1 cellular context compared by ENCODE assay signal in genomic region chr14:105485720-105486332, GRCh38.
TF ChIP-seq lines count a peak whose summit lies in the region.

No MANE protein-coding gene starts in this region.

TF ChIP-seq in HepG2, 621 proteins besides CTCF, POLR2A, EP300 and RAD21 (continued from another document and continues in another):
- no peak for TF ChIP-seq AGO2 (optimal IDR thresholded peaks at IDR 0.05; ENCODE audit: low read depth, low read length)
- peak; percentile 41; the same call in 1 of the 2 replicates for TF ChIP-seq ZNF281 (CRISPR knock-in tag; IDR thresholded peaks at IDR 0.05; ENCODE audit: borderline replicate concordance)
- no peak for TF ChIP-seq CSRNP2 (CRISPR knock-in tag; conservative IDR thresholded peaks at IDR 0.05; ENCODE audit: low read depth)
- no peak for TF ChIP-seq ZNF318 (CRISPR knock-in tag; IDR thresholded peaks at IDR 0.05)
- peak; percentile 54; the same call in 1 of the 2 replicates for TF ChIP-seq DNMT1 (CRISPR knock-in tag; IDR thresholded peaks at IDR 0.05)
- no peak for TF ChIP-seq GTF2F1 (IDR thresholded peaks at IDR 0.05; ENCODE audit: low read length)
- TF ChIP-seq PAF1 (CRISPR knock-in tag; IDR thresholded peaks at IDR 0.05): no peak
- TF ChIP-seq TBL1XR1 (IDR thresholded peaks at IDR 0.05; ENCODE audit: borderline replicate concordance, low read length, partially characterized antibody): no peak
- TF ChIP-seq MTERF4 (CRISPR knock-in tag; IDR thresholded peaks at IDR 0.05): no peak; the same call in 1 of the 2 replicates
- TF ChIP-seq ZNF234 (CRISPR knock-in tag; conservative IDR thresholded peaks at IDR 0.05): no peak
- peak; percentile 73; the same call in 1 of the 2 replicates for TF ChIP-seq ZNF580 (CRISPR knock-in tag; IDR thresholded peaks at IDR 0.05; ENCODE audit: borderline replicate concordance, low read depth)
- TF ChIP-seq HDAC2 (CRISPR knock-in tag; IDR thresholded peaks at IDR 0.05): peak; percentile 50; the same call in 1 of the 2 replicates
- TF ChIP-seq SMC3 (IDR thresholded peaks at IDR 0.05; ENCODE audit: low read length): peak; percentile 24; the same call in 1 of the 2 replicates
- TF ChIP-seq ATF2 (CRISPR knock-in tag; IDR thresholded peaks at IDR 0.05): 0 out of 2 replicates have a peak, but pooled peaks have one; percentile 55
- TF ChIP-seq ZNF501 (CRISPR knock-in tag; IDR thresholded peaks at IDR 0.05): no peak
- TF ChIP-seq ZBTB33 (CRISPR knock-in tag; IDR thresholded peaks at IDR 0.05): peak; percentile 52; the same call in 1 of the 2 replicates
- TF ChIP-seq HDAC1 (CRISPR knock-in tag; IDR thresholded peaks at IDR 0.05): peak; percentile 53
- no peak for TF ChIP-seq ZNF280B (CRISPR knock-in tag; IDR thresholded peaks at IDR 0.05; ENCODE audit: borderline replicate concordance)
- TF ChIP-seq KLF16 (CRISPR knock-in tag; IDR thresholded peaks at IDR 0.05): no peak
- TF ChIP-seq EHMT2 (IDR thresholded peaks at IDR 0.05; ENCODE audit: borderline replicate concordance, low read depth, low read length): no peak
- 0 out of 2 replicates have a peak, but pooled peaks have one; percentile 35 for TF ChIP-seq ZNF263 (CRISPR knock-in tag; IDR thresholded peaks at IDR 0.05)
- no peak for TF ChIP-seq HMGA1 (CRISPR knock-in tag; conservative IDR thresholded peaks at IDR 0.05)
- TF ChIP-seq SKI (IDR thresholded peaks at IDR 0.05; ENCODE audit: partially characterized antibody): no peak
- no peak for TF ChIP-seq BCL3 (CRISPR knock-in tag; IDR thresholded peaks at IDR 0.05)
- peak; percentile 58; the same call in 1 of the 2 replicates for TF ChIP-seq IKZF5 (CRISPR knock-in tag; IDR thresholded peaks at IDR 0.05)
- TF ChIP-seq RXRB (CRISPR knock-in tag; IDR thresholded peaks at IDR 0.05; ENCODE audit: borderline replicate concordance): peak; percentile 37; the same call in 1 of the 2 replicates
- TF ChIP-seq PCBP2 (optimal IDR thresholded peaks at IDR 0.05; ENCODE audit: low read depth, low read length, poor library complexity, severe bottlenecking): no peak
- TF ChIP-seq LBX2 (CRISPR knock-in tag; IDR thresholded peaks at IDR 0.05; ENCODE audit: borderline replicate concordance): no peak
- TF ChIP-seq CENPBD1 (CRISPR knock-in tag; IDR thresholded peaks at IDR 0.05; ENCODE audit: borderline replicate concordance, low read depth): no peak
